Comparison of ENCODE assay signal across 1 cellular context in genomic region chr2:110691612-110692258, GRCh38.
TF ChIP-seq lines count a peak whose summit lies in the region.

No MANE protein-coding gene starts in this region.

TF ChIP-seq in K562, 482 proteins besides CTCF, POLR2A, EP300 and RAD21 (continued from another document and continues in another):
- TF ChIP-seq ZBTB11 (CRISPR knock-in tag; IDR thresholded peaks at IDR 0.05) (0 out of 6 replicates have a peak, but pooled peaks of 1 of the 3 experiments have one; percentile 49), E2F8 (IDR thresholded peaks at IDR 0.05; ENCODE audit: low read depth, partially characterized antibody) (no peak), HNRNPUL1 (IDR thresholded peaks at IDR 0.05; ENCODE audit: low read length) (no peak), DMBX1 (CRISPR knock-in tag; IDR thresholded peaks at IDR 0.05; ENCODE audit: borderline replicate concordance) (peak; percentile 95), NELFE (IDR thresholded peaks at IDR 0.05; ENCODE audit: insufficient read depth, insufficient read length) (no peak), PRPF4 (IDR thresholded peaks at IDR 0.05; ENCODE audit: insufficient read depth, low read depth, low read length, poor library complexity, severe bottlenecking) (no peak), PATZ1 (CRISPR knock-in tag; IDR thresholded peaks at IDR 0.05; ENCODE audit: borderline replicate concordance) (no peak), GTF2E2 (tag; IDR thresholded peaks at IDR 0.05) (no peak), SIN3B (IDR thresholded peaks at IDR 0.05; ENCODE audit: low read depth) (no peak), OTX1 (CRISPR knock-in tag; IDR thresholded peaks at IDR 0.05) (no peak), SMARCE1 (IDR thresholded peaks at IDR 0.05) (peak; percentile 65; the same call in 1 of the 2 replicates), ZBTB7A (IDR thresholded peaks at IDR 0.05; ENCODE audit: borderline replicate concordance, control insufficient read depth, low read depth, low read length) (0 out of 2 replicates have a peak, but pooled peaks have one; percentile 19), NFATC3 (IDR thresholded peaks at IDR 0.05) (peak; percentile 63; the same call in 1 of the 2 replicates), TRIM28 (IDR thresholded peaks at IDR 0.05) (no peak), PML (IDR thresholded peaks at IDR 0.05; ENCODE audit: low read length) (no peak), IRF2 (CRISPR knock-in tag; IDR thresholded peaks at IDR 0.05) (no peak), ETV1 (tag; conservative IDR thresholded peaks at IDR 0.05; ENCODE audit: low read depth) (no peak), POLR2B (IDR thresholded peaks at IDR 0.05; ENCODE audit: low read depth, partially characterized antibody) (no peak), RUNX1 (IDR thresholded peaks at IDR 0.05; ENCODE audit: low read depth) (no peak), MCM3 (IDR thresholded peaks at IDR 0.05) (no peak), ZKSCAN1 (IDR thresholded peaks at IDR 0.05; ENCODE audit: low read depth, low read length) (no peak), ZNF175 (CRISPR knock-in tag; IDR thresholded peaks at IDR 0.05; ENCODE audit: low read depth) (no peak), FUS (optimal IDR thresholded peaks at IDR 0.05; ENCODE audit: low read depth, low read length) (no peak), MAFK (IDR thresholded peaks at IDR 0.05; ENCODE audit: low read length) (no peak), CSDE1 (IDR thresholded peaks at IDR 0.05) (no peak), ZNF143 (CRISPR knock-in tag; IDR thresholded peaks at IDR 0.05) (no peak), MEIS2 (IDR thresholded peaks at IDR 0.05; ENCODE audit: partially characterized antibody) (no peak), ZNF280A (IDR thresholded peaks at IDR 0.05; ENCODE audit: low read depth, partially characterized antibody) (no peak), TCF7 (IDR thresholded peaks at IDR 0.05; ENCODE audit: borderline replicate concordance) (no peak), PYGO2 (tag; IDR thresholded peaks at IDR 0.05) (peak; percentile 77), ZNF583 (CRISPR knock-in tag; IDR thresholded peaks at IDR 0.05) (peak; percentile 79), ZBTB9 (CRISPR knock-in tag; IDR thresholded peaks at IDR 0.05) (no peak), MBD2 (IDR thresholded peaks at IDR 0.05; ENCODE audit: borderline replicate concordance, low read depth) (no peak), ZNF174 (CRISPR knock-in tag; IDR thresholded peaks at IDR 0.05) (no peak), SAFB (IDR thresholded peaks at IDR 0.05; ENCODE audit: borderline replicate concordance, low read depth, low read length) (no peak)
- TF ChIP-seq, protein P1, sequence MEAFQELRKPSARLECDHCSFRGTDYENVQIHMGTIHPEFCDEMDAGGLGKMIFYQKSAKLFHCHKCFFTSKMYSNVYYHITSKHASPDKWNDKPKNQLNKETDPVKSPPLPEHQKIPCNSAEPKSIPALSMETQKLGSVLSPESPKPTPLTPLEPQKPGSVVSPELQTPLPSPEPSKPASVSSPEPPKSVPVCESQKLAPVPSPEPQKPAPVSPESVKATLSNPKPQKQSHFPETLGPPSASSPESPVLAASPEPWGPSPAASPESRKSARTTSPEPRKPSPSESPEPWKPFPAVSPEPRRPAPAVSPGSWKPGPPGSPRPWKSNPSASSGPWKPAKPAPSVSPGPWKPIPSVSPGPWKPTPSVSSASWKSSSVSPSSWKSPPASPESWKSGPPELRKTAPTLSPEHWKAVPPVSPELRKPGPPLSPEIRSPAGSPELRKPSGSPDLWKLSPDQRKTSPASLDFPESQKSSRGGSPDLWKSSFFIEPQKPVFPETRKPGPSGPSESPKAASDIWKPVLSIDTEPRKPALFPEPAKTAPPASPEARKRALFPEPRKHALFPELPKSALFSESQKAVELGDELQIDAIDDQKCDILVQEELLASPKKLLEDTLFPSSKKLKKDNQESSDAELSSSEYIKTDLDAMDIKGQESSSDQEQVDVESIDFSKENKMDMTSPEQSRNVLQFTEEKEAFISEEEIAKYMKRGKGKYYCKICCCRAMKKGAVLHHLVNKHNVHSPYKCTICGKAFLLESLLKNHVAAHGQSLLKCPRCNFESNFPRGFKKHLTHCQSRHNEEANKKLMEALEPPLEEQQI (IDR thresholded peaks at IDR 0.05): peak; percentile 39; the same call in 1 of the 2 replicates
- TF ChIP-seq, protein P2, sequence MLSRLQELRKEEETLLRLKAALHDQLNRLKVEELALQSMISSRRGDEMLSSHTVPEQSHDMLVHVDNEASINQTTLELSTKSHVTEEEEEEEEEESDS (CRISPR knock-in tag; IDR thresholded peaks at IDR 0.05): no peak
- TF ChIP-seq, protein P3, sequence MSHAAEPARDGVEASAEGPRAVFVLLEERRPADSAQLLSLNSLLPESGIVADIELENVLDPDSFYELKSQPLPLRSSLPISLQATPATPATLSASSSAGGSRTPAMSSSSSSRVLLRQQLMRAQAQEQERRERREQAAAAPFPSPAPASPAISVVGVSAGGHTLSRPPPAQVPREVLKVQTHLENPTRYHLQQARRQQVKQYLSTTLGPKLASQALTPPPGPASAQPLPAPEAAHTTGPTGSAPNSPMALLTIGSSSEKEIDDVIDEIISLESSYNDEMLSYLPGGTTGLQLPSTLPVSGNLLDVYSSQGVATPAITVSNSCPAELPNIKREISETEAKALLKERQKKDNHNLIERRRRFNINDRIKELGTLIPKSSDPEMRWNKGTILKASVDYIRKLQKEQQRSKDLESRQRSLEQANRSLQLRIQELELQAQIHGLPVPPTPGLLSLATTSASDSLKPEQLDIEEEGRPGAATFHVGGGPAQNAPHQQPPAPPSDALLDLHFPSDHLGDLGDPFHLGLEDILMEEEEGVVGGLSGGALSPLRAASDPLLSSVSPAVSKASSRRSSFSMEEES (CRISPR knock-in tag; IDR thresholded peaks at IDR 0.05): no peak
- TF ChIP-seq, protein P4, sequence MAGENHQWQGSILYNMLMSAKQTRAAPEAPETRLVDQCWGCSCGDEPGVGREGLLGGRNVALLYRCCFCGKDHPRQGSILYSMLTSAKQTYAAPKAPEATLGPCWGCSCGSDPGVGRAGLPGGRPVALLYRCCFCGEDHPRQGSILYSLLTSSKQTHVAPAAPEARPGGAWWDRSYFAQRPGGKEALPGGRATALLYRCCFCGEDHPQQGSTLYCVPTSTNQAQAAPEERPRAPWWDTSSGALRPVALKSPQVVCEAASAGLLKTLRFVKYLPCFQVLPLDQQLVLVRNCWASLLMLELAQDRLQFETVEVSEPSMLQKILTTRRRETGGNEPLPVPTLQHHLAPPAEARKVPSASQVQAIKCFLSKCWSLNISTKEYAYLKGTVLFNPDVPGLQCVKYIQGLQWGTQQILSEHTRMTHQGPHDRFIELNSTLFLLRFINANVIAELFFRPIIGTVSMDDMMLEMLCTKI (IDR thresholded peaks at IDR 0.05; ENCODE audit: partially characterized antibody): no peak
- TF ChIP-seq, protein P5, sequence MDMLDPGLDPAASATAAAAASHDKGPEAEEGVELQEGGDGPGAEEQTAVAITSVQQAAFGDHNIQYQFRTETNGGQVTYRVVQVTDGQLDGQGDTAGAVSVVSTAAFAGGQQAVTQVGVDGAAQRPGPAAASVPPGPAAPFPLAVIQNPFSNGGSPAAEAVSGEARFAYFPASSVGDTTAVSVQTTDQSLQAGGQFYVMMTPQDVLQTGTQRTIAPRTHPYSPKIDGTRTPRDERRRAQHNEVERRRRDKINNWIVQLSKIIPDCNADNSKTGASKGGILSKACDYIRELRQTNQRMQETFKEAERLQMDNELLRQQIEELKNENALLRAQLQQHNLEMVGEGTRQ (CRISPR knock-in tag; IDR thresholded peaks at IDR 0.05): no peak
- TF ChIP-seq, protein P6, sequence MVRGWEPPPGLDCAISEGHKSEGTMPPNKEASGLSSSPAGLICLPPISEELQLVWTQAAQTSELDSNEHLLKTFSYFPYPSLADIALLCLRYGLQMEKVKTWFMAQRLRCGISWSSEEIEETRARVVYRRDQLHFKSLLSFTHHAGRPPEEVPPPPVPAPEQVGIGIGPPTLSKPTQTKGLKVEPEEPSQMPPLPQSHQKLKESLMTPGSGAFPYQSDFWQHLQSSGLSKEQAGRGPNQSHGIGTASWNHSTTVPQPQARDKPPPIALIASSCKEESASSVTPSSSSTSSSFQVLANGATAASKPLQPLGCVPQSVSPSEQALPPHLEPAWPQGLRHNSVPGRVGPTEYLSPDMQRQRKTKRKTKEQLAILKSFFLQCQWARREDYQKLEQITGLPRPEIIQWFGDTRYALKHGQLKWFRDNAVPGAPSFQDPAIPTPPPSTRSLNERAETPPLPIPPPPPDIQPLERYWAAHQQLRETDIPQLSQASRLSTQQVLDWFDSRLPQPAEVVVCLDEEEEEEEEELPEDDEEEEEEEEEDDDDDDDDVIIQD (CRISPR knock-in tag; IDR thresholded peaks at IDR 0.05): no peak
